8 cellular contexts compared by ENCODE assay signal in the genomic region with DNA sequence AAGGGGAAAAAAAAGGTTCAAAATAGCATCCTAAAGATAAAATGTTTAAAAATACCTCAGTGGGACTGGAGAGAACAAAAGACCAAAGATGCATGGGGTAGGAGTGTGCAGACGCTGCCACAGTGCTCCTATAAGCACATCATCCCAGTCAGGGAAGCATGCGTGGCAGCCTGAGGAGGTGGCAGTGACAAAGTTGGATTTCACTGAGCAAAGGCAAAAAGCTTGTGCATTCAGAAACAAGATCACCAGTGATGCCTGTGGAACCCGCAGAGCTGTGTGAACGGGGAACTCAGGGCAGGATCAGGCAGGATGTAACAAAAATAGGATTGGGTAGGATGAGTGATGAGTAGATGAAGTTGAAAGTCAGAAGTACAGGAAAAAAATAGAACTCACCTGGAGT.
"Had no signal": no experiment of that assay in that cellular context is flagged by ENCODE, and none has a peak within 500 bp of the region (broad histone marks: within the 10 kb centered on the region; RNA-seq: fewer than 3 reads in every experiment).

No MANE protein-coding gene starts in this region.

- DNase-seq: GDM1, GF-D8 had no signal

- H3K4me3 ChIP-seq: GM12878 had no signal

- FAIRE-seq: G401.6, GM12878, GM12891, GM12892, GM18507, GM19239 had no signal

- ATAC-seq: GM12878 had no signal
